9 cellular contexts compared by ENCODE assay signal in genomic region chr20:51014797-51015722, GRCh38. TPM values are rescaled to one million over a fixed set of nuclear protein-coding genes. Genes with fewer than 3 reads are reported as not detected.
DNase-seq lines count a peak whose midpoint lies in the region; ATAC-seq, FAIRE-seq and TF ChIP-seq lines count a peak whose summit lies in the region.
"Had no signal": no experiment of that assay in that cellular context is flagged by ENCODE, and none has a peak within 500 bp of the region (broad histone marks: within the 10 kb centered on the region; RNA-seq: fewer than 3 reads in every experiment).

No MANE protein-coding gene starts in this region.

- no peak for ATAC-seq in GM18498 (IDR thresholded peaks at IDR 0.05; ENCODE audit: unreplicated experiment)
- ATAC-seq in CD8-positive, alpha-beta T cell = no peak

- no peak overlapping the region for H3K4me3 Mint-ChIP-seq in CD8-positive, alpha-beta T cell
- H3K4me3 Mint-ChIP-seq in CD4-positive, alpha-beta memory T cell = no peak overlapping the region
- H3K4me3 Mint-ChIP-seq: activated B cell treated with CpG ODN at 0.5 μM for 24 hours had no signal

- peak; percentile 89 for TF ChIP-seq CTCF in PC-9 (conservative IDR thresholded peaks at IDR 0.05)
- TF ChIP-seq CTCF in coronary artery (IDR thresholded peaks at IDR 0.05) = peak; percentile 23
- no peak for TF ChIP-seq CTCF in CD8-positive, alpha-beta T cell (IDR thresholded peaks at IDR 0.05)

- DNase-seq in COR-L47 (lab: John Stamatoyannopoulos, UW) (peak; percentile 64), H54 (ENCODE audit: insufficient read length, low spot score) (peak; percentile 84), PC-9 (peak in 1 of 2 experiments; percentile 45), coronary artery (ENCODE audit: low spot score) (no peak), lung microvascular endothelial cell (ENCODE audit: low read depth in 2 of 2) (peak; percentile 61 to 73)
- no peak for DNase-seq in CD8-positive, alpha-beta T cell
- no peak for DNase-seq in CD4-positive, alpha-beta memory T cell
- DNase-seq: activated B cell treated with CpG ODN at 0.5 μM for 24 hours had no signal

- H3K27ac ChIP-seq in PC-9 (no peak overlapping the region), coronary artery (no peak overlapping the region)
- H3K27ac ChIP-seq in CD8-positive, alpha-beta T cell (ENCODE audit: low read depth, low read length) = no peak overlapping the region
- H3K27ac ChIP-seq in CD4-positive, alpha-beta memory T cell (ENCODE audit: low read depth, low read length) = no peak overlapping the region

- H3K36me3 Mint-ChIP-seq in CD8-positive, alpha-beta T cell = no peaks in the 10 kb centered on the region
- no peaks in the 10 kb centered on the region for H3K36me3 Mint-ChIP-seq in CD4-positive, alpha-beta memory T cell

- H3K4me3 ChIP-seq in PC-9 (no peak overlapping the region), coronary artery (no peak overlapping the region)
- H3K4me3 ChIP-seq in CD8-positive, alpha-beta T cell (ENCODE audit: low read depth, low read length) = no peak overlapping the region
- H3K4me3 ChIP-seq in CD4-positive, alpha-beta memory T cell (ENCODE audit: low read length in 2 of 2) = no peak overlapping the region

- H3K9me2 ChIP-seq in PC-9 (ENCODE audit: insufficient read depth) = no peaks in the 10 kb centered on the region

- H4K20me1 ChIP-seq in PC-9 (ENCODE audit: insufficient read depth) = no peaks in the 10 kb centered on the region

- no peaks in the 10 kb centered on the region for H3K4me1 Mint-ChIP-seq in CD8-positive, alpha-beta T cell (ENCODE audit: low read depth)
- H3K4me1 Mint-ChIP-seq in CD4-positive, alpha-beta memory T cell = peaks cover 0 to 1% (median 0%) of the 10 kb centered on the region in 4 donors

- BruUV-seq in PC-9 (replicated peaks; lab: Mats Ljungman, UMichigan) = no TSS peak

- no peak overlapping the region for H3K27ac Mint-ChIP-seq in CD8-positive, alpha-beta T cell
- peak overlapping the region in 1 of 7 donors; percentile 42 for H3K27ac Mint-ChIP-seq in CD4-positive, alpha-beta memory T cell
- H3K27ac Mint-ChIP-seq: activated B cell treated with CpG ODN at 0.5 μM for 24 hours had no signal

- H3K9me3 Mint-ChIP-seq in CD8-positive, alpha-beta T cell = no peaks in the 10 kb centered on the region
- H3K9me3 Mint-ChIP-seq in CD4-positive, alpha-beta memory T cell = no peaks in the 10 kb centered on the region
- H3K9me3 Mint-ChIP-seq: activated B cell treated with CpG ODN at 0.5 μM for 24 hours had no signal

- no peaks in the 10 kb centered on the region for H3K9me3 ChIP-seq in PC-9 (ENCODE audit: insufficient read depth, low read depth)
- no peaks in the 10 kb centered on the region for H3K9me3 ChIP-seq in CD8-positive, alpha-beta T cell (ENCODE audit: low read length)
- H3K9me3 ChIP-seq in CD4-positive, alpha-beta memory T cell (ENCODE audit: control insufficient read depth in 1 of 2, low read length in 2 of 2) = no peaks in the 10 kb centered on the region

- no peaks in the 10 kb centered on the region for H3K4me1 ChIP-seq in PC-9 (replicated peaks; ENCODE audit: insufficient read depth)
- no peaks in the 10 kb centered on the region for H3K4me1 ChIP-seq in CD8-positive, alpha-beta T cell (ENCODE audit: insufficient read depth, low read length)
- H3K4me1 ChIP-seq in CD4-positive, alpha-beta memory T cell (ENCODE audit: insufficient read depth, low read length) = no peaks in the 10 kb centered on the region

- intact Hi-C loops in PC-9 (cut with micrococcal nuclease; ENCODE audit: unreplicated experiment) = no loop called here
- intact Hi-C loops in CD8-positive, alpha-beta T cell (cut with DNase I, micrococcal nuclease) = no loop called here
- intact Hi-C loops in CD4-positive, alpha-beta memory T cell (cut with micrococcal nuclease) = no loop called here

- CTCF ChIA-PET in PC-9 (lab: Charles Lee) = interaction anchor here (0.6 kb wide), 1 partner anchor 11 kb away, joined by 3 read pairs; no protein-coding TSS in a partner anchor
- CTCF ChIA-PET in CD8-positive, alpha-beta T cell (lab: Charles Lee) = interaction anchor here (0.9 to 1.6 kb wide), 2 partner anchors 10 to 31 kb away, joined by 3 to 4 read pairs; no protein-coding TSS in a partner anchor
- CTCF ChIA-PET in CD4-positive, alpha-beta memory T cell (lab: Charles Lee; ENCODE audit: partially characterized antibody) = interaction anchor here (0.6 to 1.3 kb wide), 3 partner anchors 16 to 528 kb away, joined by 3 to 4 read pairs (median 4); no protein-coding TSS in a partner anchor

- H3K79me2 ChIP-seq in PC-9 (ENCODE audit: low read depth) = no peaks in the 10 kb centered on the region

- H3K27me3 ChIP-seq in PC-9 (ENCODE audit: insufficient read depth, low read depth) = peaks cover 67% of the 10 kb centered on the region
- H3K27me3 ChIP-seq in CD8-positive, alpha-beta T cell (ENCODE audit: insufficient read depth, low read length) = no peaks in the 10 kb centered on the region
- peaks cover 4% of the 10 kb centered on the region for H3K27me3 ChIP-seq in CD4-positive, alpha-beta memory T cell (ENCODE audit: insufficient read depth, low read length)

- H3K4me2 ChIP-seq in PC-9 = no peak overlapping the region

- TF ChIP-seq POLR2A in H54 (IDR thresholded peaks at IDR 0.05; ENCODE audit: low read depth, low read length) = no peak

- no peaks in the 10 kb centered on the region for H3K36me3 ChIP-seq in PC-9 (ENCODE audit: low read depth)
- no peaks in the 10 kb centered on the region for H3K36me3 ChIP-seq in CD8-positive, alpha-beta T cell (ENCODE audit: insufficient read depth, low read length)
- no peaks in the 10 kb centered on the region for H3K36me3 ChIP-seq in CD4-positive, alpha-beta memory T cell (ENCODE audit: insufficient read depth, low read length)

- no peaks in the 10 kb centered on the region for H3F3A ChIP-seq in PC-9 (ENCODE audit: insufficient read depth, low read depth)

- peaks cover 34% of the 10 kb centered on the region for H3K27me3 Mint-ChIP-seq in CD8-positive, alpha-beta T cell (ENCODE audit: low read depth)
- H3K27me3 Mint-ChIP-seq in CD4-positive, alpha-beta memory T cell = peaks cover 16 to 25% of the 10 kb centered on the region in 2 donors

- H2AFZ ChIP-seq in PC-9 = no peak overlapping the region

- POLR2A ChIA-PET in PC-9 (lab: Charles Lee; ENCODE audit: unreplicated experiment) = no interaction called here
- POLR2A ChIA-PET in CD8-positive, alpha-beta T cell (lab: Charles Lee) = no interaction called here
- POLR2A ChIA-PET in CD4-positive, alpha-beta memory T cell (lab: Charles Lee; ENCODE audit: partially characterized antibody) = no interaction called here

- no peak for FAIRE-seq in H54 (lab: Jason Lieb, UNC)

RNA-seq across cellular contexts. Expression of gene KCNG1, which starts 7.8 kb away (rescaled TPM):
- total RNA-seq in PC-9 (2021) (0.55 TPM in 1 of 2 replicates, not detected in the other), lung microvascular endothelial cell (2.2 and 2.4 TPM in 2 replicates)
- not detected for total RNA-seq in CD8-positive, alpha-beta T cell
- not detected for total RNA-seq in CD4-positive, alpha-beta memory T cell
- not detected for polyA plus RNA-seq in CD4-positive, alpha-beta memory T cell

RNA-seq across cellular contexts. Expression of gene MOCS3, which starts 56.4 kb away (rescaled TPM):
- 4.8 and 5.5 TPM in 2 replicates for total RNA-seq in PC-9 (2021)
- total RNA-seq in lung microvascular endothelial cell = 5.4 and 7.9 TPM in 2 replicates
- total RNA-seq in CD8-positive, alpha-beta T cell = 1 to 10 TPM; 3.6 to 4.1 TPM
- 1 to 10 TPM; 8.8 to 8.9 TPM for total RNA-seq in CD4-positive, alpha-beta memory T cell
- polyA plus RNA-seq in CD4-positive, alpha-beta memory T cell = 1 to 10 TPM; 3.9 to 4.9 TPM

RNA-seq across cellular contexts. Expression of gene DPM1, which starts 56.7 kb away (rescaled TPM):
- total RNA-seq in PC-9 (2021) (39.1 and 70.7 TPM in 2 replicates), lung microvascular endothelial cell (41.6 and 43.3 TPM in 2 replicates)
- total RNA-seq in CD8-positive, alpha-beta T cell = 10 to 100 TPM; 54.1 to 54.7 TPM
- 10 to 100 TPM; 39.9 to 40.9 TPM for total RNA-seq in CD4-positive, alpha-beta memory T cell
- polyA plus RNA-seq in CD4-positive, alpha-beta memory T cell = 10 to 100 TPM; 70.3 to 79.2 TPM

Comparison
In these comparisons a context has a peak if more than half of its experiments do, and no peak if none do; other contexts are left out.
1. DNase-seq: peak in COR-L47 (single experiment), H54 (single experiment) and lung microvascular endothelial cell (2 of 2); none in coronary artery (single experiment), CD8-positive, alpha-beta T cell (0 of 7) and CD4-positive, alpha-beta memory T cell (0 of 5).